ENCODE assay signal across 10 cellular contexts in genomic region chr1:25610822-25611630, GRCh38. TPM values are rescaled to one million over a fixed set of nuclear protein-coding genes. Genes with fewer than 3 reads are reported as not detected.
A peak's percentile ranks its signal among the peaks of the same experiment; 100 is the strongest.
DNase-seq lines count a peak whose midpoint lies in the region; ATAC-seq and TF ChIP-seq lines count a peak whose summit lies in the region.
"Had no signal": no experiment of that assay in that cellular context is flagged by ENCODE, and none has a peak within 500 bp of the region (broad histone marks: within the 10 kb centered on the region; RNA-seq: fewer than 3 reads in every experiment).

No MANE protein-coding gene starts in this region.

- peaks cover 44% of the 10 kb centered on the region for H3K27me3 Mint-ChIP-seq in endodermal cell (ENCODE audit: insufficient read depth)

- CTCF ChIA-PET in AG04450 (lab: Charles Lee) = interaction anchor here (0.5 to 5.0 kb wide), 9 partner anchors 8 to 198 kb away, joined by 3 to 74 read pairs (median 7); partner anchors contain the start of gene SELENON

- H4K20me1 ChIP-seq in OCI-LY1 (ENCODE audit: insufficient read depth, low read length) = no peaks in the 10 kb centered on the region

- no peak overlapping the region for H3K27ac Mint-ChIP-seq in endodermal cell

- ATAC-seq in HG02571 (IDR thresholded peaks at IDR 0.05; ENCODE audit: unreplicated experiment) (no peak), GM18519 (IDR thresholded peaks at IDR 0.05; ENCODE audit: low FRiP score, unreplicated experiment) (no peak)

- H3K4me1 Mint-ChIP-seq in endodermal cell = peaks cover 4% of the 10 kb centered on the region

- H3K4me3 Mint-ChIP-seq in endodermal cell = no peak overlapping the region

- H3K79me2 ChIP-seq in OCI-LY1 (ENCODE audit: insufficient read depth, low read length) = no peaks in the 10 kb centered on the region

- no peak for TF ChIP-seq POLR2A in prostate gland (IDR thresholded peaks at IDR 0.05)

- WGBS in endodermal cell (ENCODE audit: insufficient coverage in 1 of 2, insufficient read length in 1 of 2), 2 experiments = 88 to 89% methylated on average over 7 to 8 of the region's 8 CpGs
- 53% methylated on average over 8 of the region's 8 CpGs for WGBS in prostate gland

- DNase-seq in AG04450 (ENCODE audit: low read depth, low spot score) = no peak
- peak; percentile 27 for DNase-seq in GM03348 (ENCODE audit: low spot score)
- DNase-seq in endodermal cell = no peak
- DNase-seq in mucosa of gallbladder (ENCODE audit: low spot score) = no peak
- DNase-seq in prostate gland (ENCODE audit: low spot score) = no peak
- DNase-seq: stimulated activated CD4-positive, alpha-beta T cell treated with anti-CD3 and anti-CD28 coated beads, Interleukin-4, amount 100 ng/mL, for 1 hour; transverse colon had no signal

- peak; percentile 56 for TF ChIP-seq CTCF in AG04450 (IDR thresholded peaks at IDR 0.05; ENCODE audit: low read depth, low read length)
- peak; percentile 33; the same call in 1 of the 2 replicates for TF ChIP-seq CTCF in OCI-LY1 (IDR thresholded peaks at IDR 0.05; ENCODE audit: low read length)
- peak; percentile 22 for TF ChIP-seq CTCF in endodermal cell (conservative IDR thresholded peaks at IDR 0.05)
- peak in 1 of 4 experiments; percentile 22 for TF ChIP-seq CTCF in prostate gland (IDR thresholded peaks at IDR 0.05)

- H3K27me3 ChIP-seq in AG04450 (ENCODE audit: control insufficient read depth, insufficient read depth, low read length) (peaks cover 33% of the 10 kb centered on the region), OCI-LY1 (ENCODE audit: insufficient read depth, low read length) (no peaks in the 10 kb centered on the region; the same call in 1 of the 2 replicates), endodermal cell (ENCODE audit: control insufficient read depth, insufficient read depth, low read length, poor library complexity, severe bottlenecking) (peaks cover 66% of the 10 kb centered on the region), prostate gland (replicated peaks; ENCODE audit: insufficient read depth) (no peaks in the 10 kb centered on the region)

- 0 out of 2 replicates have a peak, but pooled peaks cover 2% of the 10 kb centered on the region for H3F3A ChIP-seq in OCI-LY1 (ENCODE audit: insufficient read depth, low read length)

- no peaks in the 10 kb centered on the region for H3K9me2 ChIP-seq in OCI-LY1 (ENCODE audit: low read depth, low read length)

- no peaks in the 10 kb centered on the region for H3K9me3 Mint-ChIP-seq in endodermal cell

- no peak overlapping the region for H2AFZ ChIP-seq in OCI-LY1 (ENCODE audit: low read length)

- POLR2A ChIA-PET in AG04450 (lab: Yijun Ruan, JAX) = no interaction called here

- H3K27ac ChIP-seq in AG04450 (ENCODE audit: low read depth, low read length) (no peak overlapping the region), OCI-LY1 (ENCODE audit: low read depth, low read length, poor library complexity, severe bottlenecking) (no peak overlapping the region), endodermal cell (ENCODE audit: low read depth, low read length) (no peak overlapping the region), prostate gland (no peak overlapping the region)

- H3K9ac ChIP-seq in OCI-LY1 (ENCODE audit: low read length) = no peak overlapping the region
- H3K9ac ChIP-seq in endodermal cell (ENCODE audit: extremely low read depth, low read length, poor library complexity, severe bottlenecking) = no peak overlapping the region

- H3K4me2 ChIP-seq in OCI-LY1 (ENCODE audit: low read length) = no peak overlapping the region

- intact Hi-C loops in prostate gland (cut with DNase I) = loop anchor here (2.0 kb wide), 1 partner anchor 188 kb away; no protein-coding TSS in a partner anchor

- H3K36me3 Mint-ChIP-seq in endodermal cell (ENCODE audit: low read depth) = no peaks in the 10 kb centered on the region

- H3K36me3 ChIP-seq in OCI-LY1 (ENCODE audit: insufficient read depth, low read length) (no peaks in the 10 kb centered on the region), endodermal cell (ENCODE audit: control insufficient read depth, insufficient read depth, low read length) (no peaks in the 10 kb centered on the region), prostate gland (no peaks in the 10 kb centered on the region)
- H3K36me3 ChIP-seq: transverse colon had no signal

- H3K4me1 ChIP-seq in OCI-LY1 (ENCODE audit: insufficient read depth, low read length, severe bottlenecking) (peaks cover 12% of the 10 kb centered on the region), endodermal cell (ENCODE audit: control insufficient read depth, insufficient read depth, low read length) (no peaks in the 10 kb centered on the region), prostate gland (replicated peaks) (peaks cover 5% of the 10 kb centered on the region)

- H3K9me3 ChIP-seq in AG04450 (ENCODE audit: control insufficient read depth, insufficient read depth, low read length) = no peaks in the 10 kb centered on the region; the same call in 1 of the 2 replicates
- no peaks in the 10 kb centered on the region for H3K9me3 ChIP-seq in OCI-LY1 (ENCODE audit: low read length)
- no peaks in the 10 kb centered on the region for H3K9me3 ChIP-seq in endodermal cell (ENCODE audit: control insufficient read depth, low read length)
- no peaks in the 10 kb centered on the region for H3K9me3 ChIP-seq in prostate gland
- H3K9me3 ChIP-seq: transverse colon had no signal

- H3K4me3 ChIP-seq in AG04450 (ENCODE audit: low read depth, low read length) (no peak overlapping the region), OCI-LY1 (ENCODE audit: low read depth, low read length, poor library complexity, severe bottlenecking) (no peak overlapping the region), endodermal cell (ENCODE audit: low read length) (no peak overlapping the region), prostate gland (no peak overlapping the region)
- H3K4me3 ChIP-seq: transverse colon had no signal

RNA-seq across cellular contexts. Expression of gene MAN1C1, which starts 5.6 kb away (rescaled TPM):
- polyA plus RNA-seq in AG04450 (2011; rRNA removed) = 16.9 TPM in 2 replicates
- 12.7 and 17.1 TPM in 2 replicates for polyA minus RNA-seq in AG04450 (2011; rRNA and poly(A)+ RNA removed)
- total RNA-seq in endodermal cell (1 to 10 TPM; 2.2 to 4.3 TPM), mucosa of gallbladder (18.4 TPM), prostate gland (10 to 100 TPM; 22.8 to 34.4 TPM)
- polyA plus RNA-seq in endodermal cell (2013, experiment 1 of 2) = 8.0 TPM
- 6.9 TPM for polyA plus RNA-seq in endodermal cell (2013, experiment 2 of 2)
